Comparison of ENCODE assay signal across 1 cellular context in genomic region chr13:98549728-98550317, GRCh38.
TF ChIP-seq lines count a peak whose summit lies in the region.

No MANE protein-coding gene starts in this region.

TF ChIP-seq in WTC11, 78 proteins besides CTCF, POLR2A, EP300 and RAD21 (continued from another document):
- TF ChIP-seq E2F1 (CRISPR knock-in tag; IDR thresholded peaks at IDR 0.05) (no peak), ZNF671 (CRISPR knock-in tag; IDR thresholded peaks at IDR 0.05) (no peak), CREB1 (CRISPR knock-in tag; IDR thresholded peaks at IDR 0.05) (no peak), ZNF317 (CRISPR knock-in tag; IDR thresholded peaks at IDR 0.05; ENCODE audit: borderline replicate concordance, low read depth) (no peak), PRRX2 (CRISPR knock-in tag; IDR thresholded peaks at IDR 0.05) (no peak), SOX15 (CRISPR knock-in tag; IDR thresholded peaks at IDR 0.05) (no peak)
- TF ChIP-seq, protein P1, sequence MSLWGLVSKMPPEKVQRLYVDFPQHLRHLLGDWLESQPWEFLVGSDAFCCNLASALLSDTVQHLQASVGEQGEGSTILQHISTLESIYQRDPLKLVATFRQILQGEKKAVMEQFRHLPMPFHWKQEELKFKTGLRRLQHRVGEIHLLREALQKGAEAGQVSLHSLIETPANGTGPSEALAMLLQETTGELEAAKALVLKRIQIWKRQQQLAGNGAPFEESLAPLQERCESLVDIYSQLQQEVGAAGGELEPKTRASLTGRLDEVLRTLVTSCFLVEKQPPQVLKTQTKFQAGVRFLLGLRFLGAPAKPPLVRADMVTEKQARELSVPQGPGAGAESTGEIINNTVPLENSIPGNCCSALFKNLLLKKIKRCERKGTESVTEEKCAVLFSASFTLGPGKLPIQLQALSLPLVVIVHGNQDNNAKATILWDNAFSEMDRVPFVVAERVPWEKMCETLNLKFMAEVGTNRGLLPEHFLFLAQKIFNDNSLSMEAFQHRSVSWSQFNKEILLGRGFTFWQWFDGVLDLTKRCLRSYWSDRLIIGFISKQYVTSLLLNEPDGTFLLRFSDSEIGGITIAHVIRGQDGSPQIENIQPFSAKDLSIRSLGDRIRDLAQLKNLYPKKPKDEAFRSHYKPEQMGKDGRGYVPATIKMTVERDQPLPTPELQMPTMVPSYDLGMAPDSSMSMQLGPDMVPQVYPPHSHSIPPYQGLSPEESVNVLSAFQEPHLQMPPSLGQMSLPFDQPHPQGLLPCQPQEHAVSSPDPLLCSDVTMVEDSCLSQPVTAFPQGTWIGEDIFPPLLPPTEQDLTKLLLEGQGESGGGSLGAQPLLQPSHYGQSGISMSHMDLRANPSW (CRISPR knock-in tag; conservative IDR thresholded peaks at IDR 0.05; ENCODE audit: low read depth): no peak
- TF ChIP-seq, protein P2, sequence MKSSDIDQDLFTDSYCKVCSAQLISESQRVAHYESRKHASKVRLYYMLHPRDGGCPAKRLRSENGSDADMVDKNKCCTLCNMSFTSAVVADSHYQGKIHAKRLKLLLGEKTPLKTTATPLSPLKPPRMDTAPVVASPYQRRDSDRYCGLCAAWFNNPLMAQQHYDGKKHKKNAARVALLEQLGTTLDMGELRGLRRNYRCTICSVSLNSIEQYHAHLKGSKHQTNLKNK (CRISPR knock-in tag; IDR thresholded peaks at IDR 0.05): no peak
- TF ChIP-seq, protein P3, sequence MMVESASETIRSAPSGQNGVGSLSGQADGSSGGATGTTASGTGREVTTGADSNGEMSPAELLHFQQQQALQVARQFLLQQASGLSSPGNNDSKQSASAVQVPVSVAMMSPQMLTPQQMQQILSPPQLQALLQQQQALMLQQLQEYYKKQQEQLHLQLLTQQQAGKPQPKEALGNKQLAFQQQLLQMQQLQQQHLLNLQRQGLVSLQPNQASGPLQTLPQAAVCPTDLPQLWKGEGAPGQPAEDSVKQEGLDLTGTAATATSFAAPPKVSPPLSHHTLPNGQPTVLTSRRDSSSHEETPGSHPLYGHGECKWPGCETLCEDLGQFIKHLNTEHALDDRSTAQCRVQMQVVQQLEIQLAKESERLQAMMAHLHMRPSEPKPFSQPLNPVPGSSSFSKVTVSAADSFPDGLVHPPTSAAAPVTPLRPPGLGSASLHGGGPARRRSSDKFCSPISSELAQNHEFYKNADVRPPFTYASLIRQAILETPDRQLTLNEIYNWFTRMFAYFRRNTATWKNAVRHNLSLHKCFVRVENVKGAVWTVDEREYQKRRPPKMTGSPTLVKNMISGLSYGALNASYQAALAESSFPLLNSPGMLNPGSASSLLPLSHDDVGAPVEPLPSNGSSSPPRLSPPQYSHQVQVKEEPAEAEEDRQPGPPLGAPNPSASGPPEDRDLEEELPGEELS (CRISPR knock-in tag; IDR thresholded peaks at IDR 0.05): no peak
- TF ChIP-seq, protein P4, sequence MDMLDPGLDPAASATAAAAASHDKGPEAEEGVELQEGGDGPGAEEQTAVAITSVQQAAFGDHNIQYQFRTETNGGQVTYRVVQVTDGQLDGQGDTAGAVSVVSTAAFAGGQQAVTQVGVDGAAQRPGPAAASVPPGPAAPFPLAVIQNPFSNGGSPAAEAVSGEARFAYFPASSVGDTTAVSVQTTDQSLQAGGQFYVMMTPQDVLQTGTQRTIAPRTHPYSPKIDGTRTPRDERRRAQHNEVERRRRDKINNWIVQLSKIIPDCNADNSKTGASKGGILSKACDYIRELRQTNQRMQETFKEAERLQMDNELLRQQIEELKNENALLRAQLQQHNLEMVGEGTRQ (CRISPR knock-in tag; IDR thresholded peaks at IDR 0.05): no peak
